Comparison of ENCODE assay signal across 9 cellular contexts in genomic region chr13:50357586-50358118, GRCh38.
A peak's percentile ranks its signal among the peaks of the same experiment; 100 is the strongest.
DNase-seq lines count a peak whose midpoint lies in the region; ATAC-seq and TF ChIP-seq lines count a peak whose summit lies in the region.
"Had no signal": no experiment of that assay in that cellular context is flagged by ENCODE, and none has a peak within 500 bp of the region (broad histone marks: within the 10 kb centered on the region; RNA-seq: fewer than 3 reads in every experiment).

No MANE protein-coding gene starts in this region.

- H3K36me3 ChIP-seq in hepatocyte (replicated peaks; ENCODE audit: insufficient read depth, low read depth), result no peaks in the 10 kb centered on the region
- H3K36me3 ChIP-seq in Karpas-422 (ENCODE audit: insufficient read depth, low read length), result no peaks in the 10 kb centered on the region

- H3K4me1 ChIP-seq in hepatocyte (ENCODE audit: insufficient read depth) (peaks cover 12% of the 10 kb centered on the region), Karpas-422 (ENCODE audit: low read length) (peaks cover 51% of the 10 kb centered on the region)

- no peak for ATAC-seq in activated naive CD4-positive, alpha-beta T cell treated with anti-CD3 and anti-CD28 coated beads, Interleukin-2, amount 50 U/mL, for 72 hours

- H3K27me3 ChIP-seq in hepatocyte (no peaks in the 10 kb centered on the region), Karpas-422 (ENCODE audit: low read length) (no peaks in the 10 kb centered on the region)

- H3K36me3 Mint-ChIP-seq in activated naive CD4-positive, alpha-beta T cell treated with anti-CD3 and anti-CD28 coated beads, Interleukin-2, amount 50 U/mL, for 72 hours, result no peaks in the 10 kb centered on the region

- no peak overlapping the region for H3K27ac Mint-ChIP-seq in activated naive CD4-positive, alpha-beta T cell treated with anti-CD3 and anti-CD28 coated beads, Interleukin-2, amount 50 U/mL, for 72 hours
- H3K27ac Mint-ChIP-seq: activated CD4-positive, alpha-beta T cell treated with anti-CD3 and anti-CD28 coated beads, Interleukin-2, amount 10 ng/mL, durations not matched to agents 24 days and 14 days had no signal

- WGBS in hepatocyte (ENCODE audit: low lambda C conversion rate, missing lambda C conversion rate), result 37% methylated on average over 9 of the region's 9 CpGs

- H3K4me2 ChIP-seq in hepatocyte (peak overlapping the region; percentile 35), Karpas-422 (ENCODE audit: low read depth, low read length, poor library complexity, severe bottlenecking) (no peak overlapping the region)

- H2AFZ ChIP-seq in hepatocyte (no peak overlapping the region), Karpas-422 (ENCODE audit: low read length) (no peak overlapping the region)

- TF ChIP-seq EP300 in Ishikawa (IDR thresholded peaks at IDR 0.05; ENCODE audit: borderline replicate concordance), result peak; percentile 56

- H3K79me2 ChIP-seq in hepatocyte (no peaks in the 10 kb centered on the region), Karpas-422 (ENCODE audit: low read length) (no peaks in the 10 kb centered on the region)

- no peaks in the 10 kb centered on the region for H4K20me1 ChIP-seq in hepatocyte (ENCODE audit: insufficient read depth, poor library complexity, severe bottlenecking)
- H4K20me1 ChIP-seq in Karpas-422 (ENCODE audit: insufficient read depth, low read depth, low read length), result no peaks in the 10 kb centered on the region

- no peaks in the 10 kb centered on the region for H3K9me3 Mint-ChIP-seq in activated naive CD4-positive, alpha-beta T cell treated with anti-CD3 and anti-CD28 coated beads, Interleukin-2, amount 50 U/mL, for 72 hours
- H3K9me3 Mint-ChIP-seq: activated CD4-positive, alpha-beta T cell treated with anti-CD3 and anti-CD28 coated beads, Interleukin-2, amount 10 ng/mL, durations not matched to agents 24 days and 14 days had no signal

- peak; percentile 26; the same call in 1 of the 2 replicates for TF ChIP-seq RAD21 in Ishikawa (IDR thresholded peaks at IDR 0.05; ENCODE audit: low read depth)

- H3K9me3 ChIP-seq in hepatocyte (ENCODE audit: low read depth) (no peaks in the 10 kb centered on the region), Karpas-422 (ENCODE audit: low read length) (no peaks in the 10 kb centered on the region)

- H3K9me2 ChIP-seq in hepatocyte (replicated peaks; ENCODE audit: insufficient read depth) (no peaks in the 10 kb centered on the region), Karpas-422 (replicated peaks; ENCODE audit: insufficient read depth, low read length) (no peaks in the 10 kb centered on the region)

- no peak overlapping the region for H3K9ac ChIP-seq in Karpas-422 (ENCODE audit: low read length)

- H3K27ac ChIP-seq in VCaP, result peak overlapping the region; percentile 88
- H3K27ac ChIP-seq in hepatocyte, result peak overlapping the region; percentile 78
- H3K27ac ChIP-seq in Karpas-422 (ENCODE audit: low read length), result no peak overlapping the region

- H3K4me3 ChIP-seq in hepatocyte (no peak overlapping the region), Karpas-422 (ENCODE audit: low read length) (no peak overlapping the region)

- DNase-seq in hepatocyte (ENCODE audit: low spot score) (peak; percentile 70), superior temporal gyrus (ENCODE audit: extremely low spot score) (peak; percentile 59), Karpas-422 (no peak)
- no peak for DNase-seq in activated naive CD4-positive, alpha-beta T cell treated with anti-CD3 and anti-CD28 coated beads, Interleukin-2, amount 50 U/mL, for 72 hours (ENCODE audit: low spot score in 2 of 2)
- DNase-seq in activated naive CD4-positive, alpha-beta T cell treated with Interleukin-2 at 50 U/mL for 16 hours, result no peak
- DNase-seq in activated naive CD4-positive, alpha-beta T cell (lab: John Stamatoyannopoulos, UW), result no peak
- DNase-seq: activated CD4-positive, alpha-beta T cell treated with anti-CD3 and anti-CD28 coated beads, Interleukin-2, amount 10 ng/mL, durations not matched to agents 24 days and 14 days had no signal

- TF ChIP-seq CTCF in VCaP (conservative IDR thresholded peaks at IDR 0.05) (no peak), hepatocyte (IDR thresholded peaks at IDR 0.05; ENCODE audit: poor library complexity) (no peak)

TF ChIP-seq in Ishikawa, 13 proteins besides CTCF, POLR2A, EP300 and RAD21:
- TF ChIP-seq CEBPB (IDR thresholded peaks at IDR 0.05) (peak; percentile 48; the same call in 1 of the 2 replicates), YY1 (IDR thresholded peaks at IDR 0.05; ENCODE audit: low read depth) (no peak), NFIC (IDR thresholded peaks at IDR 0.05) (peak; percentile 74), TCF12 (IDR thresholded peaks at IDR 0.05; ENCODE audit: low read depth) (peak; percentile 73), TEAD4 (IDR thresholded peaks at IDR 0.05) (peak; percentile 54), TAF1 (IDR thresholded peaks at IDR 0.05; ENCODE audit: low read depth) (no peak), MAX (IDR thresholded peaks at IDR 0.05) (peak; percentile 57; the same call in 1 of the 2 replicates), CREB1 (IDR thresholded peaks at IDR 0.05; ENCODE audit: low read depth) (peak; percentile 25; the same call in 1 of the 2 replicates), FOXM1 (IDR thresholded peaks at IDR 0.05; ENCODE audit: borderline replicate concordance, low read depth) (peak; percentile 43; the same call in 1 of the 2 replicates)

Comparison
In these comparisons a context has a peak if more than half of its experiments do, and no peak if none do; other contexts are left out.
1. DNase-seq: peak in hepatocyte (single experiment) and superior temporal gyrus (single experiment); none in Karpas-422 (single experiment), activated naive CD4-positive, alpha-beta T cell treated with anti-CD3 and anti-CD28 coated beads, Interleukin-2, amount 50 U/mL, for 72 hours (0 of 2), activated naive CD4-positive, alpha-beta T cell treated with Interleukin-2 at 50 U/mL for 16 hours (single experiment) and activated naive CD4-positive, alpha-beta T cell (0 of 4).